In genomic region chr13:43751624-43752023, GRCh38 we compare ENCODE assay signal across 1 cellular context.
TF ChIP-seq lines count a peak whose summit lies in the region.

No MANE protein-coding gene starts in this region.

TF ChIP-seq in IMR-90, 13 proteins besides CTCF, POLR2A, EP300 and RAD21 (continued from another document):
- no peak for TF ChIP-seq BHLHE40 (IDR thresholded peaks at IDR 0.05; ENCODE audit: low read depth, low read length)
